Comparison of ENCODE assay signal across 1 cellular context in genomic region chr16:2926660-2927646, GRCh38.
TF ChIP-seq lines count a peak whose summit lies in the region.

No MANE protein-coding gene starts in this region.

TF ChIP-seq in GM12878, 131 proteins besides CTCF, POLR2A, EP300 and RAD21:
- TF ChIP-seq CREM (IDR thresholded peaks at IDR 0.05; ENCODE audit: low read depth), result peak; percentile 88
- no peak for TF ChIP-seq BCL11A (IDR thresholded peaks at IDR 0.05; ENCODE audit: low read depth, low read length)
- no peak for TF ChIP-seq EZH2 (IDR thresholded peaks at IDR 0.05; ENCODE audit: borderline replicate concordance, control insufficient read depth, low read depth, low read length)
- TF ChIP-seq PRDM15 (CRISPR knock-in tag; IDR thresholded peaks at IDR 0.05), result no peak
- TF ChIP-seq SMARCA5 (IDR thresholded peaks at IDR 0.05), result peak; percentile 36; the same call in 1 of the 2 replicates
- TF ChIP-seq NFXL1 (IDR thresholded peaks at IDR 0.05; ENCODE audit: borderline replicate concordance), result no peak
- TF ChIP-seq RELA (IDR thresholded peaks at IDR 0.05; ENCODE audit: borderline replicate concordance, partially characterized antibody), result no peak
- no peak for TF ChIP-seq CEBPZ (IDR thresholded peaks at IDR 0.05; ENCODE audit: low read depth, low read length)
- TF ChIP-seq SMAD1 (IDR thresholded peaks at IDR 0.05; ENCODE audit: low read depth, partially characterized antibody), result no peak
- peak; percentile 86 for TF ChIP-seq CREB1 (IDR thresholded peaks at IDR 0.05; ENCODE audit: low read depth)
- TF ChIP-seq BHLHE40 (IDR thresholded peaks at IDR 0.05; ENCODE audit: borderline replicate concordance in 1 of 2, low read depth in 2 of 2, low read length in 1 of 2), result peak in 1 of 2 experiments; percentile 35; a peak in 1 of 4 replicates
- TF ChIP-seq GABPA (IDR thresholded peaks at IDR 0.05; ENCODE audit: low read depth), result no peak
- TF ChIP-seq E2F8 (IDR thresholded peaks at IDR 0.05; ENCODE audit: low read depth, partially characterized antibody), result no peak
- TF ChIP-seq ASH2L (IDR thresholded peaks at IDR 0.05; ENCODE audit: borderline replicate concordance, low read depth), result no peak
- no peak for TF ChIP-seq IRF5 (IDR thresholded peaks at IDR 0.05; ENCODE audit: borderline replicate concordance)
- TF ChIP-seq KAT2A (conservative IDR thresholded peaks at IDR 0.05; ENCODE audit: control insufficient read depth, low read depth, low read length), result no peak
- TF ChIP-seq MYC (IDR thresholded peaks at IDR 0.05; ENCODE audit: insufficient read depth, insufficient read length, insufficient replicate concordance, low read length, severe bottlenecking), result no peak
- TF ChIP-seq STAT3 (IDR thresholded peaks at IDR 0.05; ENCODE audit: low read depth, low read length), result no peak
- no peak for TF ChIP-seq BMI1 (IDR thresholded peaks at IDR 0.05; ENCODE audit: borderline replicate concordance)
- TF ChIP-seq RB1 (IDR thresholded peaks at IDR 0.05; ENCODE audit: borderline replicate concordance), result peak; percentile 77; the same call in 1 of the 2 replicates
- no peak for TF ChIP-seq ZBED1 (IDR thresholded peaks at IDR 0.05; ENCODE audit: borderline replicate concordance)
- TF ChIP-seq SRF (IDR thresholded peaks at IDR 0.05; ENCODE audit: low read depth in 2 of 2, low read length in 2 of 2), result no peak
- 0 out of 2 replicates have a peak, but pooled peaks have one; percentile 25 for TF ChIP-seq HDGF (IDR thresholded peaks at IDR 0.05)
- no peak for TF ChIP-seq SPI1 (IDR thresholded peaks at IDR 0.05; ENCODE audit: borderline replicate concordance, insufficient read depth, low read depth, low read length)
- TF ChIP-seq NBN (IDR thresholded peaks at IDR 0.05), result peak; percentile 42; the same call in 1 of the 2 replicates
- 0 out of 2 replicates have a peak, but pooled peaks have one; percentile 24 for TF ChIP-seq MLLT1 (IDR thresholded peaks at IDR 0.05)
- no peak for TF ChIP-seq RBBP5 (conservative IDR thresholded peaks at IDR 0.05)
- peak; percentile 64; the same call in 1 of the 2 replicates for TF ChIP-seq YY1 (IDR thresholded peaks at IDR 0.05; ENCODE audit: low read depth, low read length)
- no peak for TF ChIP-seq ZNF24 (IDR thresholded peaks at IDR 0.05)
- 0 out of 2 replicates have a peak, but pooled peaks have one; percentile 20 for TF ChIP-seq RUNX3 (IDR thresholded peaks at IDR 0.05; ENCODE audit: low read length)
- TF ChIP-seq POU2F2 (IDR thresholded peaks at IDR 0.05; ENCODE audit: borderline replicate concordance, low read depth, low read length), result peak; percentile 24; the same call in 1 of the 3 replicates
- no peak for TF ChIP-seq CEBPB (IDR thresholded peaks at IDR 0.05; ENCODE audit: borderline replicate concordance in 1 of 2, low read depth in 2 of 2, low read length in 2 of 2)
- TF ChIP-seq FOXM1 (IDR thresholded peaks at IDR 0.05; ENCODE audit: low read depth, low read length), result no peak
- no peak for TF ChIP-seq EGR1 (IDR thresholded peaks at IDR 0.05; ENCODE audit: borderline replicate concordance in 1 of 2, low read depth in 2 of 2, low read length in 2 of 2)
- no peak for TF ChIP-seq ELK1 (IDR thresholded peaks at IDR 0.05; ENCODE audit: low read depth, low read length)
- TF ChIP-seq NFIC (IDR thresholded peaks at IDR 0.05; ENCODE audit: low read depth, low read length), result no peak
- no peak for TF ChIP-seq POLR2AphosphoS5 (IDR thresholded peaks at IDR 0.05; ENCODE audit: low read length)
- TF ChIP-seq MXI1 (IDR thresholded peaks at IDR 0.05; ENCODE audit: low read depth, low read length), result no peak
- no peak for TF ChIP-seq EED (IDR thresholded peaks at IDR 0.05; ENCODE audit: low read depth)
- no peak for TF ChIP-seq ATF2 (IDR thresholded peaks at IDR 0.05; ENCODE audit: low read length)
- TF ChIP-seq ATF7 (IDR thresholded peaks at IDR 0.05; ENCODE audit: low read depth), result 0 out of 2 replicates have a peak, but pooled peaks have one; percentile 35
- TF ChIP-seq IKZF1 (conservative IDR thresholded peaks at IDR 0.05), result 0 out of 2 replicates have a peak, but pooled peaks have one; percentile 27
- TF ChIP-seq LARP7 (IDR thresholded peaks at IDR 0.05), result no peak
- peak; percentile 60 for TF ChIP-seq SMC3 (IDR thresholded peaks at IDR 0.05; ENCODE audit: borderline replicate concordance, low read length)
- TF ChIP-seq PAX5 (IDR thresholded peaks at IDR 0.05; ENCODE audit: borderline replicate concordance, low read depth, low read length), result no peak
- TF ChIP-seq TARDBP (IDR thresholded peaks at IDR 0.05; ENCODE audit: borderline replicate concordance), result no peak
